ENCODE assay signal across 32 cellular contexts in genomic region chr4:126386512-126386911, GRCh38.
"Had no signal": no experiment of that assay in that cellular context is flagged by ENCODE, and none has a peak within 500 bp of the region (broad histone marks: within the 10 kb centered on the region; RNA-seq: fewer than 3 reads in every experiment).

No MANE protein-coding gene starts in this region.

- ATAC-seq: body of pancreas; gastroesophageal sphincter; left colon; naive thymus-derived CD8-positive, alpha-beta T cell; stimulated activated memory B cell treated with anti-CD40 and anti-IgM and Interleukin-4, amounts not matched to agents 10 μg/mL and 1 μg/mL and 100 μg/mL, for 72 hours; stimulated activated naive CD8-positive, alpha-beta T cell treated with anti-CD3 and anti-CD28 coated beads, Interleukin-15, amount 100 ng/mL, for 72 hours had no signal

- H3K9me3 Mint-ChIP-seq: activated CD4-positive, alpha-beta T cell treated with anti-CD3 and anti-CD28 coated beads, Interleukin-2, amount 10 ng/mL, durations not matched to agents 24 days and 14 days; activated naive CD8-positive, alpha-beta T cell treated with anti-CD3 and anti-CD28 coated beads, Interleukin-2, amount 10 ng/mL, durations not matched to agents 7 days and 5 days; activated T-helper 1 cell treated with anti-CD3 and anti-CD28 coated beads, Interleukin-12 subunit alpha, Interleukin-12 subunit beta, Interleukin-2, Interleukin-4 antibody, amounts not matched to agents 30 ng/mL and 10 ng/mL and 1 ng/mL, durations not matched to agents 14 hours and 24 hours and 36 hours; stimulated activated naive CD8-positive, alpha-beta T cell treated with anti-CD3 and anti-CD28 coated beads, Interleukin-15, amount 100 ng/mL, for 72 hours had no signal

- H3K36me3 ChIP-seq: gastroesophageal sphincter, right atrium auricular region, vagina had no signal

- H3K79me2 ChIP-seq: hepatocyte had no signal

- H3K27ac ChIP-seq: body of pancreas, coronary artery, dorsolateral prefrontal cortex, gastroesophageal sphincter, hepatocyte, right atrium auricular region, vagina, VCaP had no signal

- DNase-seq: activated CD4-positive, alpha-beta memory T cell treated with anti-CD3 and anti-CD28 coated beads for 36 hours; activated CD4-positive, alpha-beta T cell treated with anti-CD3 and anti-CD28 coated beads, Interleukin-2, amount 10 ng/mL, durations not matched to agents 24 days and 14 days; activated CD4-positive, CD25-positive, alpha-beta regulatory T cell treated with anti-CD3 and anti-CD28 coated beads, Interleukin-2, amount 50 U/mL, for 72 hours; activated CD8-positive, alpha-beta memory T cell treated with anti-CD3 and anti-CD28 coated beads, Interleukin-2, amount 50 U/mL, for 4 hours; activated gamma-delta T cell; activated naive CD4-positive, alpha-beta T cell treated with anti-CD3 and anti-CD28 coated beads, Interleukin-2, amount 10 ng/mL, durations not matched to agents 7 days and 5 days; activated naive CD8-positive, alpha-beta T cell treated with anti-CD3 and anti-CD28 coated beads, Interleukin-2, amount 10 ng/mL, durations not matched to agents 7 days and 5 days; activated T-cell treated with anti-CD3 and anti-CD28 coated beads, Interleukin-2, amount 50 U/mL, for 1 hour; amniotic stem cell; body of pancreas; dorsolateral prefrontal cortex; effector memory CD4-positive, alpha-beta T cell; erythroblast; left colon; naive thymus-derived CD8-positive, alpha-beta T cell; stimulated activated CD4-positive, alpha-beta T cell treated with anti-CD3 and anti-CD28 coated beads, Interleukin-1b, Interleukin-23, amount 100 ng/mL, for 48 hours; stimulated activated CD4-positive, alpha-beta T cell treated with anti-CD3 and anti-CD28 coated beads, Interleukin-4, amount 100 ng/mL, for 4 hours; stimulated activated CD8-positive, alpha-beta memory T cell treated with anti-CD3 and anti-CD28 coated beads, Interleukin-4, amount 100 ng/mL, for 48 hours; stimulated activated naive CD8-positive, alpha-beta T cell treated with anti-CD3 and anti-CD28 coated beads, Interleukin-15, amount 100 ng/mL, for 72 hours; substantia nigra; T-helper 1 cell had no signal

- H3K27me3 Mint-ChIP-seq: activated CD4-positive, alpha-beta memory T cell treated with anti-CD3 and anti-CD28 coated beads for 36 hours; activated CD4-positive, alpha-beta T cell treated with anti-CD3 and anti-CD28 coated beads, Interleukin-2, amount 10 ng/mL, durations not matched to agents 24 days and 14 days; activated naive CD4-positive, alpha-beta T cell treated with anti-CD3 and anti-CD28 coated beads, Interleukin-2, amount 10 ng/mL, durations not matched to agents 7 days and 5 days; activated naive CD8-positive, alpha-beta T cell treated with anti-CD3 and anti-CD28 coated beads, Interleukin-2, amount 10 ng/mL, durations not matched to agents 7 days and 5 days; naive thymus-derived CD8-positive, alpha-beta T cell; stimulated activated memory B cell treated with anti-CD40 and anti-IgM and Interleukin-4, amounts not matched to agents 10 μg/mL and 1 μg/mL and 100 μg/mL, for 72 hours; stimulated activated naive CD8-positive, alpha-beta T cell treated with anti-CD3 and anti-CD28 coated beads, Interleukin-15, amount 100 ng/mL, for 72 hours; type B pancreatic cell had no signal

- H3K4me1 ChIP-seq: body of pancreas, gastroesophageal sphincter, right atrium auricular region, vagina had no signal

- H3K4me1 Mint-ChIP-seq: activated CD4-positive, alpha-beta T cell treated with anti-CD3 and anti-CD28 coated beads, Interleukin-2, amount 10 ng/mL, durations not matched to agents 24 days and 14 days; activated naive CD4-positive, alpha-beta T cell treated with anti-CD3 and anti-CD28 coated beads, Interleukin-2, amount 10 ng/mL, durations not matched to agents 7 days and 5 days; activated naive CD8-positive, alpha-beta T cell treated with anti-CD3 and anti-CD28 coated beads, Interleukin-2, amount 10 ng/mL, durations not matched to agents 7 days and 5 days; mesothelial cell of epicardium; naive thymus-derived CD8-positive, alpha-beta T cell; stimulated activated memory B cell treated with anti-CD40 and anti-IgM and Interleukin-4, amounts not matched to agents 10 μg/mL and 1 μg/mL and 100 μg/mL, for 72 hours; stimulated activated naive CD8-positive, alpha-beta T cell treated with anti-CD3 and anti-CD28 coated beads, Interleukin-15, amount 100 ng/mL, for 72 hours had no signal

- H3K36me3 Mint-ChIP-seq: activated CD4-positive, alpha-beta memory T cell treated with anti-CD3 and anti-CD28 coated beads for 36 hours; activated naive CD4-positive, alpha-beta T cell treated with anti-CD3 and anti-CD28 coated beads, Interleukin-2, amount 10 ng/mL, durations not matched to agents 7 days and 5 days; activated naive CD8-positive, alpha-beta T cell treated with anti-CD3 and anti-CD28 coated beads, Interleukin-2, amount 10 ng/mL, durations not matched to agents 7 days and 5 days; mesothelial cell of epicardium; naive thymus-derived CD8-positive, alpha-beta T cell; stimulated activated memory B cell treated with anti-CD40 and anti-IgM and Interleukin-4, amounts not matched to agents 10 μg/mL and 1 μg/mL and 100 μg/mL, for 72 hours; type B pancreatic cell had no signal

- H3K9me3 ChIP-seq: body of pancreas, gastroesophageal sphincter, vagina had no signal

- H3K4me2 ChIP-seq: hepatocyte, smooth muscle cell had no signal

- H3K4me3 ChIP-seq: body of pancreas, coronary artery, dorsolateral prefrontal cortex, gastroesophageal sphincter, hepatocyte, right atrium auricular region, smooth muscle cell, vagina had no signal

- H3K4me3 Mint-ChIP-seq: activated CD4-positive, alpha-beta memory T cell treated with anti-CD3 and anti-CD28 coated beads for 36 hours; activated CD4-positive, alpha-beta T cell treated with anti-CD3 and anti-CD28 coated beads, Interleukin-2, amount 10 ng/mL, durations not matched to agents 24 days and 14 days; activated naive CD4-positive, alpha-beta T cell treated with anti-CD3 and anti-CD28 coated beads, Interleukin-2, amount 10 ng/mL, durations not matched to agents 7 days and 5 days; activated naive CD8-positive, alpha-beta T cell treated with anti-CD3 and anti-CD28 coated beads, Interleukin-2, amount 10 ng/mL, durations not matched to agents 7 days and 5 days; activated T-helper 1 cell treated with anti-CD3 and anti-CD28 coated beads, Interleukin-12 subunit alpha, Interleukin-12 subunit beta, Interleukin-2, Interleukin-4 antibody, amounts not matched to agents 30 ng/mL and 10 ng/mL and 1 ng/mL, durations not matched to agents 14 hours and 24 hours and 36 hours; mesothelial cell of epicardium; naive thymus-derived CD8-positive, alpha-beta T cell; stimulated activated memory B cell treated with anti-CD40 and anti-IgM and Interleukin-4, amounts not matched to agents 10 μg/mL and 1 μg/mL and 100 μg/mL, for 72 hours; stimulated activated naive CD8-positive, alpha-beta T cell treated with anti-CD3 and anti-CD28 coated beads, Interleukin-15, amount 100 ng/mL, for 72 hours; type B pancreatic cell had no signal

- H3K27ac Mint-ChIP-seq: activated CD4-positive, alpha-beta memory T cell treated with anti-CD3 and anti-CD28 coated beads for 36 hours; activated CD4-positive, alpha-beta T cell treated with anti-CD3 and anti-CD28 coated beads, Interleukin-2, amount 10 ng/mL, durations not matched to agents 24 days and 14 days; activated naive CD4-positive, alpha-beta T cell treated with anti-CD3 and anti-CD28 coated beads, Interleukin-2, amount 10 ng/mL, durations not matched to agents 7 days and 5 days; activated naive CD8-positive, alpha-beta T cell treated with anti-CD3 and anti-CD28 coated beads, Interleukin-2, amount 10 ng/mL, durations not matched to agents 7 days and 5 days; activated T-helper 1 cell treated with anti-CD3 and anti-CD28 coated beads, Interleukin-12 subunit alpha, Interleukin-12 subunit beta, Interleukin-2, Interleukin-4 antibody, amounts not matched to agents 30 ng/mL and 10 ng/mL and 1 ng/mL, durations not matched to agents 14 hours and 24 hours and 36 hours; mesothelial cell of epicardium; naive thymus-derived CD8-positive, alpha-beta T cell; stimulated activated memory B cell treated with anti-CD40 and anti-IgM and Interleukin-4, amounts not matched to agents 10 μg/mL and 1 μg/mL and 100 μg/mL, for 72 hours; stimulated activated naive CD8-positive, alpha-beta T cell treated with anti-CD3 and anti-CD28 coated beads, Interleukin-15, amount 100 ng/mL, for 72 hours; type B pancreatic cell had no signal

- H2AFZ ChIP-seq: hepatocyte had no signal

- H3K27me3 ChIP-seq: body of pancreas, gastroesophageal sphincter, hepatocyte, right atrium auricular region, vagina had no signal
